Comparison of ENCODE assay signal across 15 cellular contexts in genomic region chr6:44564906-44565524, GRCh38.
"Had no signal": no experiment of that assay in that cellular context is flagged by ENCODE, and none has a peak within 500 bp of the region (broad histone marks: within the 10 kb centered on the region; RNA-seq: fewer than 3 reads in every experiment).

No MANE protein-coding gene starts in this region.

- H3K27me3 ChIP-seq: ascending aorta, cardiac muscle cell had no signal

- DNase-seq: activated CD4-positive, alpha-beta T cell treated with anti-CD3 and anti-CD28 coated beads for 48 hours; activated CD8-positive, alpha-beta T cell treated with anti-CD3 and anti-CD28 coated beads, Interleukin-2, amount 10 ng/mL, durations not matched to agents 7 days and 5 days; activated naive CD4-positive, alpha-beta T cell treated with Interleukin-2 at 50 U/mL for 16 hours; activated naive CD8-positive, alpha-beta T cell treated with anti-CD3 and anti-CD28 coated beads, Interleukin-2, amount 50 U/mL, for 24 hours; heart right ventricle; naive thymus-derived CD4-positive, alpha-beta T cell; stimulated activated CD4-positive, alpha-beta T cell treated with anti-CD3 and anti-CD28 coated beads, Interleukin-12 subunit alpha, Interleukin-12 subunit beta, amount 100 ng/mL, for 4 hours; stimulated activated naive CD4-positive, alpha-beta T cell; substantia nigra; T-helper 9 cell had no signal

- H3K27ac ChIP-seq: ascending aorta, cardiac muscle cell, heart right ventricle, upper lobe of left lung had no signal

- H3K36me3 ChIP-seq: ascending aorta, cardiac muscle cell, heart right ventricle, upper lobe of left lung had no signal

- H3K27ac Mint-ChIP-seq: activated CD8-positive, alpha-beta T cell treated with anti-CD3 and anti-CD28 coated beads, Interleukin-2, amount 10 ng/mL, durations not matched to agents 7 days and 5 days; activated naive CD8-positive, alpha-beta T cell treated with anti-CD3 and anti-CD28 coated beads, Interleukin-2, amount 50 U/mL, for 24 hours; mesothelial cell of epicardium; naive thymus-derived CD4-positive, alpha-beta T cell had no signal

- ATAC-seq: activated CD8-positive, alpha-beta T cell treated with anti-CD3 and anti-CD28 coated beads, Interleukin-2, amount 10 ng/mL, durations not matched to agents 7 days and 5 days; activated naive CD8-positive, alpha-beta T cell treated with anti-CD3 and anti-CD28 coated beads, Interleukin-2, amount 50 U/mL, for 24 hours; heart right ventricle; naive thymus-derived CD4-positive, alpha-beta T cell; sciatic nerve had no signal

- H3K4me3 Mint-ChIP-seq: activated CD8-positive, alpha-beta T cell treated with anti-CD3 and anti-CD28 coated beads, Interleukin-2, amount 10 ng/mL, durations not matched to agents 7 days and 5 days; activated naive CD8-positive, alpha-beta T cell treated with anti-CD3 and anti-CD28 coated beads, Interleukin-2, amount 50 U/mL, for 24 hours; mesothelial cell of epicardium; naive thymus-derived CD4-positive, alpha-beta T cell had no signal

- H3K9me3 ChIP-seq: ascending aorta, heart right ventricle, upper lobe of left lung had no signal

- H3K9me3 Mint-ChIP-seq: activated naive CD8-positive, alpha-beta T cell treated with anti-CD3 and anti-CD28 coated beads, Interleukin-2, amount 50 U/mL, for 24 hours; mesothelial cell of epicardium; naive thymus-derived CD4-positive, alpha-beta T cell had no signal

- H3K4me3 ChIP-seq: ascending aorta, cardiac muscle cell, heart right ventricle, upper lobe of left lung had no signal

- H3K36me3 Mint-ChIP-seq: mesothelial cell of epicardium had no signal
